In the genomic region with DNA sequence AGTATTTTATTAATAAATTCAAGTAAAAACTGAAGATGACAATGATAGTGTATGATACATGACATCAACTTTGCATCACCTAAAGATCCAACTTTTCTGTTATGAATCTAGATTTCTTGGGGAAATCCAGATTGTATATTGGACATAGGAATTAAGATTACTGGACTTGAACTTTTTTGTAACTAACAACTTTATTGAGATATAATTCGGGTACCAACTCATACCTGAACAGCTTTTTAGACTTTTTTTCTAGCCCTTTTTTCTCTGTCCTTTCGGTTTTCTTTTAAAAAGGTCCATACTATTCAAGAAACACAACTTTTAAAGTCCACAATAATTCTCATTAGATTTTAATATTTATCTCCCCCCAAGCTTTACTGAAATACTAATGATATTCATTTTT, we compare ENCODE assay signal across 1 cellular context.
A peak's percentile ranks its signal among the peaks of the same experiment; 100 is the strongest.
TF ChIP-seq lines count a peak whose summit lies in the region.

No MANE protein-coding gene starts in this region.

TF ChIP-seq in GM12878, 131 proteins besides CTCF, POLR2A, EP300 and RAD21:
- TF ChIP-seq, protein P1, sequence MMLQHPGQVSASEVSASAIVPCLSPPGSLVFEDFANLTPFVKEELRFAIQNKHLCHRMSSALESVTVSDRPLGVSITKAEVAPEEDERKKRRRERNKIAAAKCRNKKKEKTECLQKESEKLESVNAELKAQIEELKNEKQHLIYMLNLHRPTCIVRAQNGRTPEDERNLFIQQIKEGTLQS (IDR thresholded peaks at IDR 0.05; ENCODE audit: borderline replicate concordance, extremely low read depth, low read depth, low read length): no peak
- no peak for TF ChIP-seq TBL1XR1 (IDR thresholded peaks at IDR 0.05; ENCODE audit: low read depth, low read length)
- TF ChIP-seq, protein P2, sequence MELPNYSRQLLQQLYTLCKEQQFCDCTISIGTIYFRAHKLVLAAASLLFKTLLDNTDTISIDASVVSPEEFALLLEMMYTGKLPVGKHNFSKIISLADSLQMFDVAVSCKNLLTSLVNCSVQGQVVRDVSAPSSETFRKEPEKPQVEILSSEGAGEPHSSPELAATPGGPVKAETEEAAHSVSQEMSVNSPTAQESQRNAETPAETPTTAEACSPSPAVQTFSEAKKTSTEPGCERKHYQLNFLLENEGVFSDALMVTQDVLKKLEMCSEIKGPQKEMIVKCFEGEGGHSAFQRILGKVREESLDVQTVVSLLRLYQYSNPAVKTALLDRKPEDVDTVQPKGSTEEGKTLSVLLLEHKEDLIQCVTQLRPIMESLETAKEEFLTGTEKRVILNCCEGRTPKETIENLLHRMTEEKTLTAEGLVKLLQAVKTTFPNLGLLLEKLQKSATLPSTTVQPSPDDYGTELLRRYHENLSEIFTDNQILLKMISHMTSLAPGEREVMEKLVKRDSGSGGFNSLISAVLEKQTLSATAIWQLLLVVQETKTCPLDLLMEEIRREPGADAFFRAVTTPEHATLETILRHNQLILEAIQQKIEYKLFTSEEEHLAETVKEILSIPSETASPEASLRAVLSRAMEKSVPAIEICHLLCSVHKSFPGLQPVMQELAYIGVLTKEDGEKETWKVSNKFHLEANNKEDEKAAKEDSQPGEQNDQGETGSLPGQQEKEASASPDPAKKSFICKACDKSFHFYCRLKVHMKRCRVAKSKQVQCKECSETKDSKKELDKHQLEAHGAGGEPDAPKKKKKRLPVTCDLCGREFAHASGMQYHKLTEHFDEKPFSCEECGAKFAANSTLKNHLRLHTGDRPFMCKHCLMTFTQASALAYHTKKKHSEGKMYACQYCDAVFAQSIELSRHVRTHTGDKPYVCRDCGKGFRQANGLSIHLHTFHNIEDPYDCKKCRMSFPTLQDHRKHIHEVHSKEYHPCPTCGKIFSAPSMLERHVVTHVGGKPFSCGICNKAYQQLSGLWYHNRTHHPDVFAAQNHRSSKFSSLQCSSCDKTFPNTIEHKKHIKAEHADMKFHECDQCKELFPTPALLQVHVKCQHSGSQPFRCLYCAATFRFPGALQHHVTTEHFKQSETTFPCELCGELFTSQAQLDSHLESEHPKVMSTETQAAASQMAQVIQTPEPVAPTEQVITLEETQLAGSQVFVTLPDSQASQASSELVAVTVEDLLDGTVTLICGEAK (IDR thresholded peaks at IDR 0.05; ENCODE audit: borderline replicate concordance): peak; percentile 70
- TF ChIP-seq ETV6 (conservative IDR thresholded peaks at IDR 0.05 in 1 of 2, IDR thresholded peaks at IDR 0.05 in 1 of 2; ENCODE audit: borderline replicate concordance in 1 of 2, low read depth in 1 of 2): no peak
TF ChIP-seq in GM12878: peak in this region for 1.
